ENCODE assay signal across 9 cellular contexts in genomic region chr16:67992661-67993206, GRCh38. TPM values are rescaled to one million over a fixed set of nuclear protein-coding genes. Genes with fewer than 3 reads are reported as not detected.
DNase-seq lines count a peak whose midpoint lies in the region; ATAC-seq, FAIRE-seq and TF ChIP-seq lines count a peak whose summit lies in the region.
"Had no signal": no experiment of that assay in that cellular context is flagged by ENCODE, and none has a peak within 500 bp of the region (broad histone marks: within the 10 kb centered on the region; RNA-seq: fewer than 3 reads in every experiment).

No MANE protein-coding gene starts in this region.

- no peak overlapping the region for H2AFZ ChIP-seq in HepG2 (ENCODE audit: low read length)

- H3K4me3 ChIP-seq in HepG2 (replicated peaks in 1 of 3; ENCODE audit: insufficient read depth in 1 of 3, low read depth in 2 of 3, low read length in 3 of 3) = peak overlapping the region in 1 of 3 experiments; percentile 74; a peak in 1 of 6 replicates
- peak overlapping the region; percentile 45 for H3K4me3 ChIP-seq in upper lobe of right lung
- H3K4me3 ChIP-seq in BE2C (ENCODE audit: low read depth, low read length) = no peak overlapping the region

- no peak overlapping the region for H3K4me3 Mint-ChIP-seq in activated naive CD4-positive, alpha-beta T cell treated with anti-CD3 and anti-CD28 coated beads, Interleukin-2, amount 50 U/mL, for 24 hours
- H3K4me3 Mint-ChIP-seq in activated B cell treated with CpG ODN at 0.5 μM for 24 hours = peak overlapping the region; percentile 32

- peak overlapping the region; percentile 95 for H3K4me2 ChIP-seq in HepG2 (ENCODE audit: low read depth, low read length)

- TF ChIP-seq RAD21 in HepG2 (CRISPR knock-in tag; IDR thresholded peaks at IDR 0.05) = no peak

- H3K9me3 ChIP-seq in HepG2 (ENCODE audit: low read length) (no peaks in the 10 kb centered on the region), upper lobe of right lung (no peaks in the 10 kb centered on the region), BE2C (no peaks in the 10 kb centered on the region)
- H3K9me3 ChIP-seq: prostate gland had no signal

- intact Hi-C loops in activated B cell treated with CpG ODN at 0.5 μM for 24 hours (cut with micrococcal nuclease) = loop anchor here (1.0 to 10.0 kb wide), 10 partner anchors 7 to 468 kb away; partner anchors contain the start of genes C16orf86, DDX28, DUS2 and ENKD1
- intact Hi-C loops in HepG2 (cut with micrococcal nuclease; ENCODE audit: unreplicated experiment) = loop anchor here (1.0 to 2.0 kb wide), 2 partner anchors 48 to 236 kb away; no protein-coding TSS in a partner anchor
- intact Hi-C loops in upper lobe of right lung (cut with DNase I) = loop anchor here (5.0 kb wide), 1 partner anchor 50 kb away; no protein-coding TSS in a partner anchor

- BruUV-seq in HepG2 (replicated peaks; lab: Mats Ljungman, UMichigan) = no TSS peak

- CTCF ChIA-PET in activated B cell treated with CpG ODN at 0.5 μM for 24 hours (lab: Charles Lee) (interaction anchor here (1.1 to 3.7 kb wide), 3 partner anchors 13 to 109 kb away, joined by 3 to 28 read pairs (median 4); no protein-coding TSS in a partner anchor), HepG2 (lab: Yijun Ruan, JAX; ENCODE audit: low intra/inter-chr PET ratio, low total read pairs) (interaction anchor here (1.2 to 3.0 kb wide), 5 partner anchors 31 to 237 kb away, joined by 3 to 46 read pairs (median 3); partner anchors contain the start of genes DDX28 and DUS2)

- no peak for TF ChIP-seq EP300 in HepG2 (IDR thresholded peaks at IDR 0.05; ENCODE audit: low read depth in 2 of 2, low read length in 2 of 2)
- TF ChIP-seq EP300 in HepG2 (CRISPR knock-in tag; IDR thresholded peaks at IDR 0.05; ENCODE audit: borderline replicate concordance) = no peak

- H3K27me3 Mint-ChIP-seq in activated naive CD4-positive, alpha-beta T cell treated with anti-CD3 and anti-CD28 coated beads, Interleukin-2, amount 50 U/mL, for 24 hours = no peaks in the 10 kb centered on the region
- H3K27me3 Mint-ChIP-seq in activated B cell treated with CpG ODN at 0.5 μM for 24 hours = no peaks in the 10 kb centered on the region

- TF ChIP-seq CTCF in activated B cell treated with CpG ODN at 0.5 μM for 24 hours (IDR thresholded peaks at IDR 0.05) (no peak), HepG2 (CRISPR knock-in tag; IDR thresholded peaks at IDR 0.05) (no peak), upper lobe of right lung (IDR thresholded peaks at IDR 0.05) (no peak), BE2C (IDR thresholded peaks at IDR 0.05; ENCODE audit: low read depth, low read length) (no peak)

- ATAC-seq in activated B cell treated with CpG ODN at 0.5 μM for 24 hours (ENCODE audit: low read depth) (no peak), HepG2 (no peak), upper lobe of right lung (no peak)

- H3K27me3 ChIP-seq in HepG2 (ENCODE audit: control insufficient read depth in 1 of 2, insufficient read depth in 2 of 2, low read length in 2 of 2) (peaks cover 2 to 22% of the 10 kb centered on the region in 2 experiments), upper lobe of right lung (no peaks in the 10 kb centered on the region), BE2C (no peaks in the 10 kb centered on the region)

- H3K36me3 ChIP-seq in HepG2 (replicated peaks in 1 of 2; ENCODE audit: control insufficient read depth in 1 of 2, insufficient read depth in 2 of 2, low read length in 2 of 2) = no peaks in the 10 kb centered on the region
- no peaks in the 10 kb centered on the region for H3K36me3 ChIP-seq in upper lobe of right lung
- no peaks in the 10 kb centered on the region for H3K36me3 ChIP-seq in BE2C
- H3K36me3 ChIP-seq: prostate gland had no signal

- 17% methylated on average over 1 of the region's 20 CpGs for WGBS in HepG2 (ENCODE audit: low lambda C conversion rate)

- in situ Hi-C loops in HepG2 (cut with HindIII; ENCODE audit: extremely low pct_ligation_motif_present, low pct_unique_long_range_greater_than_20kb) = loop anchor here (5.0 kb wide), 1 partner anchor 50 kb away; no protein-coding TSS in a partner anchor

- no peaks in the 10 kb centered on the region for H4K20me1 ChIP-seq in HepG2 (ENCODE audit: insufficient read depth, low read length)

- TF ChIP-seq POLR2A in HepG2 (IDR thresholded peaks at IDR 0.05; ENCODE audit: insufficient read depth in 1 of 2, low read depth in 2 of 2, low read length in 2 of 2) = no peak

- H3K27ac ChIP-seq in HepG2 (ENCODE audit: extremely low read length, insufficient read depth, low read length) (no peak overlapping the region), upper lobe of right lung (no peak overlapping the region)

- POLR2A ChIA-PET in activated B cell treated with CpG ODN at 0.5 μM for 24 hours (lab: Charles Lee) = interaction anchor here (0.6 to 4.1 kb wide), 8 partner anchors 13 to 92 kb away, joined by 3 to 26 read pairs (median 8); partner anchors contain the start of genes DDX28, DUS2 and PSMB10
- POLR2A ChIA-PET in HepG2 (lab: Yijun Ruan, JAX) = interaction anchor here (1.5 kb wide), 1 partner anchor 48 kb away, joined by 3 read pairs; no protein-coding TSS in a partner anchor

- no peaks in the 10 kb centered on the region for H3K79me2 ChIP-seq in HepG2 (ENCODE audit: insufficient read depth, low read length)

- no peak for DNase-seq in activated naive CD4-positive, alpha-beta T cell (lab: John Stamatoyannopoulos, UW)
- DNase-seq in activated B cell treated with CpG ODN at 0.5 μM for 24 hours (no peak), HepG2 (ENCODE audit: low spot score) (no peak), upper lobe of right lung (no peak), urothelium cell line (ENCODE audit: low spot score) (no peak), SW480 (ENCODE audit: low spot score) (no peak), BE2C (no peak)

- H3K9me3 Mint-ChIP-seq in activated naive CD4-positive, alpha-beta T cell treated with anti-CD3 and anti-CD28 coated beads, Interleukin-2, amount 50 U/mL, for 24 hours = no peaks in the 10 kb centered on the region
- no peaks in the 10 kb centered on the region for H3K9me3 Mint-ChIP-seq in activated B cell treated with CpG ODN at 0.5 μM for 24 hours

- H3K9ac ChIP-seq in HepG2 (ENCODE audit: insufficient read depth, low read depth, low read length) = no peak overlapping the region

- peaks cover 44% of the 10 kb centered on the region for H3K4me1 Mint-ChIP-seq in activated naive CD4-positive, alpha-beta T cell treated with anti-CD3 and anti-CD28 coated beads, Interleukin-2, amount 50 U/mL, for 24 hours
- H3K4me1 Mint-ChIP-seq in activated B cell treated with CpG ODN at 0.5 μM for 24 hours = peaks cover 80% of the 10 kb centered on the region

- peaks cover 2% of the 10 kb centered on the region for H3K36me3 Mint-ChIP-seq in activated naive CD4-positive, alpha-beta T cell treated with anti-CD3 and anti-CD28 coated beads, Interleukin-2, amount 50 U/mL, for 24 hours
- H3K36me3 Mint-ChIP-seq in activated B cell treated with CpG ODN at 0.5 μM for 24 hours (ENCODE audit: low read depth) = peaks cover 9% of the 10 kb centered on the region

- peak overlapping the region; percentile 30 for H3K27ac Mint-ChIP-seq in activated naive CD4-positive, alpha-beta T cell treated with anti-CD3 and anti-CD28 coated beads, Interleukin-2, amount 50 U/mL, for 24 hours
- peak overlapping the region; percentile 77 for H3K27ac Mint-ChIP-seq in activated B cell treated with CpG ODN at 0.5 μM for 24 hours

- FAIRE-seq in HepG2 (lab: Jason Lieb, UNC) = no peak
- FAIRE-seq in urothelium cell line (lab: Jason Lieb, UNC) = no peak

- H3K4me1 ChIP-seq in HepG2 (ENCODE audit: insufficient read depth, low read length) (peaks cover 37% of the 10 kb centered on the region), upper lobe of right lung (peaks cover 11% of the 10 kb centered on the region), BE2C (no peaks in the 10 kb centered on the region)

RNA-seq across cellular contexts. Expression of gene DPEP2, which starts 6.5 kb away (rescaled TPM):
- total RNA-seq in activated B cell treated with CpG ODN at 0.5 μM for 24 hours = 10.5 and 13.8 TPM in 2 replicates
- total RNA-seq in HepG2 (2016; rRNA removed; fragmentation: Illumina TruSeq; extraction: Trizol) = not detected in 2 replicates
- total RNA-seq in HepG2 (2016; cell fraction: cytosol; rRNA removed; fragmentation: Illumina TruSeq; extraction: Trizol; ENCODE audit: low read depth) = not detected in 2 replicates
- not detected in 2 replicates for total RNA-seq in HepG2 (2016; cell fraction: insoluble cytoplasmic fraction; rRNA removed; fragmentation: Illumina TruSeq; extraction: Trizol)
- total RNA-seq in HepG2 (2016; cell fraction: membrane; rRNA removed; fragmentation: Illumina TruSeq; extraction: Trizol) = not detected in 2 replicates
- not detected in 2 replicates for total RNA-seq in HepG2 (2016; cell fraction: nucleus; rRNA removed; fragmentation: Illumina TruSeq; extraction: Trizol)
- 0.18 and 0.26 TPM in 2 replicates for polyA plus RNA-seq in HepG2 (2011; rRNA removed)
- 0.08 and 0.27 TPM in 2 replicates for polyA plus RNA-seq in HepG2 (2011; cell fraction: cytosol; rRNA removed)
- 0.38 and 0.45 TPM in 2 replicates for polyA plus RNA-seq in HepG2 (2011; cell fraction: nucleus; rRNA removed)
- polyA plus RNA-seq in HepG2 (2012) = 0.73 TPM in 1 of 2 replicates, not detected in the other
- not detected in 2 replicates for polyA plus RNA-seq in HepG2 (2016; cell fraction: cytosol; fragmentation: Illumina TruSeq; extraction: Trizol; ENCODE audit: low read depth)
- not detected in 2 replicates for polyA plus RNA-seq in HepG2 (2016; cell fraction: insoluble cytoplasmic fraction; fragmentation: Illumina TruSeq; extraction: Trizol; ENCODE audit: low read depth)
- polyA plus RNA-seq in HepG2 (2016; cell fraction: membrane; fragmentation: Illumina TruSeq; extraction: Trizol; ENCODE audit: low read depth) = not detected in 2 replicates
- not detected in 2 replicates for polyA plus RNA-seq in HepG2 (2016; cell fraction: nucleus; fragmentation: Illumina TruSeq; extraction: Trizol; ENCODE audit: insufficient read depth, low read depth)
- 0.21 and 0.80 TPM in 2 replicates for polyA minus RNA-seq in HepG2 (2011; rRNA and poly(A)+ RNA removed; ENCODE audit: low replicate concordance)
- 0.53 TPM in 1 of 2 replicates, not detected in the other for polyA minus RNA-seq in HepG2 (2011; cell fraction: cytosol; rRNA and poly(A)+ RNA removed)
- polyA minus RNA-seq in HepG2 (2011; cell fraction: nucleus; rRNA and poly(A)+ RNA removed) = 0.26 TPM in 1 of 2 replicates, not detected in the other
- 16.4 TPM for total RNA-seq in upper lobe of right lung
- not detected for polyA plus RNA-seq in BE2C (2012; ENCODE audit: insufficient read depth, insufficient read length, low read depth)

RNA-seq across cellular contexts. Expression of gene DPEP3, which starts 12.4 kb away (rescaled TPM):
- 0.29 and 0.38 TPM in 2 replicates for total RNA-seq in activated B cell treated with CpG ODN at 0.5 μM for 24 hours
- total RNA-seq in HepG2 (2016; rRNA removed; fragmentation: Illumina TruSeq; extraction: Trizol) = not detected in 2 replicates
- not detected in 2 replicates for total RNA-seq in HepG2 (2016; cell fraction: cytosol; rRNA removed; fragmentation: Illumina TruSeq; extraction: Trizol; ENCODE audit: low read depth)
- total RNA-seq in HepG2 (2016; cell fraction: insoluble cytoplasmic fraction; rRNA removed; fragmentation: Illumina TruSeq; extraction: Trizol) = not detected in 2 replicates
- total RNA-seq in HepG2 (2016; cell fraction: membrane; rRNA removed; fragmentation: Illumina TruSeq; extraction: Trizol) = not detected in 2 replicates
- not detected in 2 replicates for total RNA-seq in HepG2 (2016; cell fraction: nucleus; rRNA removed; fragmentation: Illumina TruSeq; extraction: Trizol)
- not detected in 2 replicates for polyA plus RNA-seq in HepG2 (2011; rRNA removed)
- polyA plus RNA-seq in HepG2 (2011; cell fraction: cytosol; rRNA removed) = not detected in 2 replicates
- polyA plus RNA-seq in HepG2 (2011; cell fraction: nucleus; rRNA removed) = not detected in 2 replicates
- not detected in 2 replicates for polyA plus RNA-seq in HepG2 (2012)
- polyA plus RNA-seq in HepG2 (2016; cell fraction: cytosol; fragmentation: Illumina TruSeq; extraction: Trizol; ENCODE audit: low read depth) = not detected in 2 replicates
- not detected in 2 replicates for polyA plus RNA-seq in HepG2 (2016; cell fraction: insoluble cytoplasmic fraction; fragmentation: Illumina TruSeq; extraction: Trizol; ENCODE audit: low read depth)
- not detected in 2 replicates for polyA plus RNA-seq in HepG2 (2016; cell fraction: membrane; fragmentation: Illumina TruSeq; extraction: Trizol; ENCODE audit: low read depth)
- polyA plus RNA-seq in HepG2 (2016; cell fraction: nucleus; fragmentation: Illumina TruSeq; extraction: Trizol; ENCODE audit: insufficient read depth, low read depth) = not detected in 2 replicates
- polyA minus RNA-seq in HepG2 (2011; rRNA and poly(A)+ RNA removed; ENCODE audit: low replicate concordance) = not detected in 2 replicates
- not detected in 2 replicates for polyA minus RNA-seq in HepG2 (2011; cell fraction: cytosol; rRNA and poly(A)+ RNA removed)
- not detected in 2 replicates for polyA minus RNA-seq in HepG2 (2011; cell fraction: nucleus; rRNA and poly(A)+ RNA removed)
- not detected for total RNA-seq in upper lobe of right lung
- polyA plus RNA-seq in BE2C (2012; ENCODE audit: insufficient read depth, insufficient read length, low read depth) = not detected

RNA-seq across cellular contexts. Expression of gene DPEP2NB, which starts 23.0 kb away (rescaled TPM):
- total RNA-seq in activated B cell treated with CpG ODN at 0.5 μM for 24 hours = not detected in 2 replicates
- total RNA-seq in HepG2 (2016; rRNA removed; fragmentation: Illumina TruSeq; extraction: Trizol) = not detected in 2 replicates
- total RNA-seq in HepG2 (2016; cell fraction: cytosol; rRNA removed; fragmentation: Illumina TruSeq; extraction: Trizol; ENCODE audit: low read depth) = not detected in 2 replicates
- total RNA-seq in HepG2 (2016; cell fraction: insoluble cytoplasmic fraction; rRNA removed; fragmentation: Illumina TruSeq; extraction: Trizol) = not detected in 2 replicates
- total RNA-seq in HepG2 (2016; cell fraction: membrane; rRNA removed; fragmentation: Illumina TruSeq; extraction: Trizol) = not detected in 2 replicates
- total RNA-seq in HepG2 (2016; cell fraction: nucleus; rRNA removed; fragmentation: Illumina TruSeq; extraction: Trizol) = not detected in 2 replicates
- polyA plus RNA-seq in HepG2 (2011; rRNA removed) = not detected in 2 replicates
- not detected in 2 replicates for polyA plus RNA-seq in HepG2 (2011; cell fraction: cytosol; rRNA removed)
- polyA plus RNA-seq in HepG2 (2011; cell fraction: nucleus; rRNA removed) = not detected in 2 replicates
- polyA plus RNA-seq in HepG2 (2012) = not detected in 2 replicates
- not detected in 2 replicates for polyA plus RNA-seq in HepG2 (2016; cell fraction: cytosol; fragmentation: Illumina TruSeq; extraction: Trizol; ENCODE audit: low read depth)
- not detected in 2 replicates for polyA plus RNA-seq in HepG2 (2016; cell fraction: insoluble cytoplasmic fraction; fragmentation: Illumina TruSeq; extraction: Trizol; ENCODE audit: low read depth)
- polyA plus RNA-seq in HepG2 (2016; cell fraction: membrane; fragmentation: Illumina TruSeq; extraction: Trizol; ENCODE audit: low read depth) = not detected in 2 replicates
- not detected in 2 replicates for polyA plus RNA-seq in HepG2 (2016; cell fraction: nucleus; fragmentation: Illumina TruSeq; extraction: Trizol; ENCODE audit: insufficient read depth, low read depth)
- polyA minus RNA-seq in HepG2 (2011; rRNA and poly(A)+ RNA removed; ENCODE audit: low replicate concordance) = not detected in 2 replicates
- not detected in 2 replicates for polyA minus RNA-seq in HepG2 (2011; cell fraction: cytosol; rRNA and poly(A)+ RNA removed)
- polyA minus RNA-seq in HepG2 (2011; cell fraction: nucleus; rRNA and poly(A)+ RNA removed) = not detected in 2 replicates
- total RNA-seq in upper lobe of right lung = not detected
- polyA plus RNA-seq in BE2C (2012; ENCODE audit: insufficient read depth, insufficient read length, low read depth) = 0.49 TPM

RNA-seq across cellular contexts. Expression of gene SLC12A4, which starts 24.3 kb away (rescaled TPM):
- 24.6 and 37.9 TPM in 2 replicates for total RNA-seq in activated B cell treated with CpG ODN at 0.5 μM for 24 hours
- total RNA-seq in HepG2 (2016; rRNA removed; fragmentation: Illumina TruSeq; extraction: Trizol) = 23.1 and 65.1 TPM in 2 replicates
- total RNA-seq in HepG2 (2016; cell fraction: cytosol; rRNA removed; fragmentation: Illumina TruSeq; extraction: Trizol; ENCODE audit: low read depth) = 26.9 and 34.0 TPM in 2 replicates
- total RNA-seq in HepG2 (2016; cell fraction: insoluble cytoplasmic fraction; rRNA removed; fragmentation: Illumina TruSeq; extraction: Trizol) = 17.0 and 65.2 TPM in 2 replicates
- 31.5 and 34.1 TPM in 2 replicates for total RNA-seq in HepG2 (2016; cell fraction: membrane; rRNA removed; fragmentation: Illumina TruSeq; extraction: Trizol)
- total RNA-seq in HepG2 (2016; cell fraction: nucleus; rRNA removed; fragmentation: Illumina TruSeq; extraction: Trizol) = 87.0 and 109 TPM in 2 replicates
- 84.3 and 134 TPM in 2 replicates for polyA plus RNA-seq in HepG2 (2011; rRNA removed)
- polyA plus RNA-seq in HepG2 (2011; cell fraction: cytosol; rRNA removed) = 42.1 and 54.3 TPM in 2 replicates
- 687 and 790 TPM in 2 replicates for polyA plus RNA-seq in HepG2 (2011; cell fraction: nucleus; rRNA removed)
- 66.6 and 79.4 TPM in 2 replicates for polyA plus RNA-seq in HepG2 (2012)
- polyA plus RNA-seq in HepG2 (2016; cell fraction: cytosol; fragmentation: Illumina TruSeq; extraction: Trizol; ENCODE audit: low read depth) = 9.6 and 12.5 TPM in 2 replicates
- polyA plus RNA-seq in HepG2 (2016; cell fraction: insoluble cytoplasmic fraction; fragmentation: Illumina TruSeq; extraction: Trizol; ENCODE audit: low read depth) = 12.0 and 18.1 TPM in 2 replicates
- 17.2 and 19.1 TPM in 2 replicates for polyA plus RNA-seq in HepG2 (2016; cell fraction: membrane; fragmentation: Illumina TruSeq; extraction: Trizol; ENCODE audit: low read depth)
- 253 and 270 TPM in 2 replicates for polyA plus RNA-seq in HepG2 (2016; cell fraction: nucleus; fragmentation: Illumina TruSeq; extraction: Trizol; ENCODE audit: insufficient read depth, low read depth)
- 74.6 and 238 TPM in 2 replicates for polyA minus RNA-seq in HepG2 (2011; rRNA and poly(A)+ RNA removed; ENCODE audit: low replicate concordance)
- polyA minus RNA-seq in HepG2 (2011; cell fraction: cytosol; rRNA and poly(A)+ RNA removed) = 48.3 and 54.6 TPM in 2 replicates
- polyA minus RNA-seq in HepG2 (2011; cell fraction: nucleus; rRNA and poly(A)+ RNA removed) = 152 and 193 TPM in 2 replicates
- 102 TPM for total RNA-seq in upper lobe of right lung
- polyA plus RNA-seq in BE2C (2012; ENCODE audit: insufficient read depth, insufficient read length, low read depth) = 9.1 TPM

RNA-seq across cellular contexts. Expression of gene DDX28, which starts 30.3 kb away (rescaled TPM):
- 19.2 and 19.7 TPM in 2 replicates for total RNA-seq in activated B cell treated with CpG ODN at 0.5 μM for 24 hours
- total RNA-seq in HepG2 (2016; rRNA removed; fragmentation: Illumina TruSeq; extraction: Trizol) = 16.4 and 18.4 TPM in 2 replicates
- total RNA-seq in HepG2 (2016; cell fraction: cytosol; rRNA removed; fragmentation: Illumina TruSeq; extraction: Trizol; ENCODE audit: low read depth) = 2.8 and 3.0 TPM in 2 replicates
- total RNA-seq in HepG2 (2016; cell fraction: insoluble cytoplasmic fraction; rRNA removed; fragmentation: Illumina TruSeq; extraction: Trizol) = 16.5 and 18.2 TPM in 2 replicates
- total RNA-seq in HepG2 (2016; cell fraction: membrane; rRNA removed; fragmentation: Illumina TruSeq; extraction: Trizol) = 5.7 and 7.5 TPM in 2 replicates
- total RNA-seq in HepG2 (2016; cell fraction: nucleus; rRNA removed; fragmentation: Illumina TruSeq; extraction: Trizol) = 11.7 and 13.6 TPM in 2 replicates
- 13.6 and 14.1 TPM in 2 replicates for polyA plus RNA-seq in HepG2 (2011; rRNA removed)
- 12.4 and 15.6 TPM in 2 replicates for polyA plus RNA-seq in HepG2 (2011; cell fraction: cytosol; rRNA removed)
- polyA plus RNA-seq in HepG2 (2011; cell fraction: nucleus; rRNA removed) = 8.7 and 9.9 TPM in 2 replicates
- polyA plus RNA-seq in HepG2 (2012) = 6.3 and 6.8 TPM in 2 replicates
- 1.2 and 1.6 TPM in 2 replicates for polyA plus RNA-seq in HepG2 (2016; cell fraction: cytosol; fragmentation: Illumina TruSeq; extraction: Trizol; ENCODE audit: low read depth)
- polyA plus RNA-seq in HepG2 (2016; cell fraction: insoluble cytoplasmic fraction; fragmentation: Illumina TruSeq; extraction: Trizol; ENCODE audit: low read depth) = 14.5 and 16.0 TPM in 2 replicates
- 2.6 and 3.1 TPM in 2 replicates for polyA plus RNA-seq in HepG2 (2016; cell fraction: membrane; fragmentation: Illumina TruSeq; extraction: Trizol; ENCODE audit: low read depth)
- polyA plus RNA-seq in HepG2 (2016; cell fraction: nucleus; fragmentation: Illumina TruSeq; extraction: Trizol; ENCODE audit: insufficient read depth, low read depth) = 13.9 and 15.5 TPM in 2 replicates
- 19.4 and 28.5 TPM in 2 replicates for polyA minus RNA-seq in HepG2 (2011; rRNA and poly(A)+ RNA removed; ENCODE audit: low replicate concordance)
- 7.2 and 10.0 TPM in 2 replicates for polyA minus RNA-seq in HepG2 (2011; cell fraction: cytosol; rRNA and poly(A)+ RNA removed)
- polyA minus RNA-seq in HepG2 (2011; cell fraction: nucleus; rRNA and poly(A)+ RNA removed) = 18.2 and 19.9 TPM in 2 replicates
- total RNA-seq in upper lobe of right lung = 9.9 TPM
- polyA plus RNA-seq in BE2C (2012; ENCODE audit: insufficient read depth, insufficient read length, low read depth) = 43.8 TPM
